ENCODE assay signal across 23 cellular contexts in the genomic region with DNA sequence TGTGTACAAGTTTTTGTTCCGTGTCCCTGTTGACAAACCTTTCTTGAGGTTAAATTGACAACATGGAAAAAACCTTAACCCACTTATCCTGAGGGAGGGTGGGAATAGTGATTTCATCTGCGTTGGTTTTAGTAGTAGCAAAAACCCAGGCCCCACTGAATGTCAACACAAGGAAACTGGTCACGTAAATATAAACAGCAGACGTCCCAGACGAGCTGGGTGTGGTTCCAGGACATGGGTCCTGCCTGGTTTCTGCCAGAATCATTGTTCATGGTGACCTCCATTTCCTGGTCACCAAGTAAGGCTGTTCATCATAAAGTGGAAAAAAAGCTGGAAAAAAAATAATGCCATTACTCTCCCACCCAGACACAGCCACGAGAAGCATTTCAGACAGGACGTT. TPM values are rescaled to one million over a fixed set of nuclear protein-coding genes. Genes with fewer than 3 reads are reported as not detected.
DNase-seq lines count a peak whose midpoint lies in the region; ATAC-seq and TF ChIP-seq lines count a peak whose summit lies in the region.
"Had no signal": no experiment of that assay in that cellular context is flagged by ENCODE, and none has a peak within 500 bp of the region (broad histone marks: within the 10 kb centered on the region; RNA-seq: fewer than 3 reads in every experiment).

No MANE protein-coding gene starts in this region.

- TF ChIP-seq EP300 in transverse colon (IDR thresholded peaks at IDR 0.05; ENCODE audit: low read depth) = no peak

- intact Hi-C loops in left ventricle myocardium superior (cut with micrococcal nuclease) (no loop called here), mucosa of descending colon (cut with DNase I, micrococcal nuclease) (no loop called here), transverse colon (cut with DNase I; ENCODE audit: low total_unique reads) (no loop called here)

- DNase-seq in dermis microvascular lymphatic vessel endothelial cell (ENCODE audit: low read depth in 2 of 2) (peak; percentile 87 to 95), left ventricle myocardium superior (no peak), mucosa of descending colon (peak in 1 of 3 donors; percentile 43), transverse colon (peak; percentile 28), 8988T (no peak)
- DNase-seq: activated CD4-positive, CD25-positive, alpha-beta regulatory T cell; activated CD8-positive, alpha-beta T cell treated with anti-CD3 and anti-CD28 coated beads, Interleukin-2, amount 10 ng/mL, durations not matched to agents 7 days and 5 days; activated naive CD4-positive, alpha-beta T cell treated with anti-CD3 and anti-CD28 coated beads, Interleukin-2, amount 10 ng/mL, durations not matched to agents 7 days and 5 days; activated T-cell treated with anti-CD3 and anti-CD28 coated beads, Interleukin-2, amount 50 U/mL, for 24 hours; aorta; DND-41; foreskin fibroblast; MG63; NCI-H1436; NCI-H2171 treated with DMSO at 0.1 percent for 48 hours; NCI-H82; SK-N-SH; stimulated activated CD4-positive, alpha-beta T cell treated with anti-CD3 and anti-CD28 coated beads, Interleukin-4, amount 100 ng/mL, for 4 hours; T1000 had no signal

- no peak for TF ChIP-seq CTCF in mucosa of descending colon (IDR thresholded peaks at IDR 0.05)
- TF ChIP-seq CTCF in transverse colon (IDR thresholded peaks at IDR 0.05) = no peak

- H3K4me3 ChIP-seq in mucosa of descending colon (no peak overlapping the region), transverse colon (no peak overlapping the region)
- H3K4me3 ChIP-seq: MG63 had no signal

- ATAC-seq in left ventricle myocardium superior (peak; percentile 48), mucosa of descending colon (peak; percentile 78), GM18907 (IDR thresholded peaks at IDR 0.05; ENCODE audit: unreplicated experiment) (no peak), GM19328 (IDR thresholded peaks at IDR 0.05; ENCODE audit: unreplicated experiment) (no peak)
- ATAC-seq: activated CD8-positive, alpha-beta T cell treated with anti-CD3 and anti-CD28 coated beads, Interleukin-2, amount 10 ng/mL, durations not matched to agents 7 days and 5 days; natural killer cell treated with Interleukin-12 subunit alpha and Interleukin-12 subunit beta and Interleukin-15 and Interleukin-18, amount 100 ng/mL, for 72 hours; Panc1 had no signal

- in situ Hi-C loops in transverse colon (cut with MboI; ENCODE audit: low pct_ligation_motif_present in 1 of 4, low pct_unique_long_range_greater_than_20kb in 1 of 4, low sequenced_read_pairs in 3 of 4) = no loop called here

- H3K36me3 ChIP-seq in mucosa of descending colon (ENCODE audit: low read depth) (no peaks in the 10 kb centered on the region), transverse colon (peaks cover 0 to 25% (median 7%) of the 10 kb centered on the region in 4 donors)

- H3K9me3 ChIP-seq in mucosa of descending colon = no peaks in the 10 kb centered on the region
- no peaks in the 10 kb centered on the region for H3K9me3 ChIP-seq in transverse colon
- H3K9me3 ChIP-seq: MG63, SK-N-SH had no signal

- TF ChIP-seq POLR2A in transverse colon (IDR thresholded peaks at IDR 0.05) = no peak

- H3K27me3 ChIP-seq in transverse colon = no peaks in the 10 kb centered on the region
- H3K27me3 ChIP-seq: MG63 had no signal

- H3K4me1 ChIP-seq in mucosa of descending colon (ENCODE audit: low read depth) (no peaks in the 10 kb centered on the region), transverse colon (peaks cover 0 to 10% (median 0%) of the 10 kb centered on the region in 4 donors)

- 57 to 58% methylated on average over 5 to 7 of the region's 7 CpGs for WGBS in transverse colon (ENCODE audit: low coverage in 1 of 2), 2 donors

- peak overlapping the region; percentile 30 to 45 (median 40) for H3K27ac ChIP-seq in transverse colon

RNA-seq across cellular contexts. Expression of a gene that starts 16.9 kb away (rescaled TPM):
- total RNA-seq in dermis microvascular lymphatic vessel endothelial cell (2.6 and 13.9 TPM in 2 replicates), left ventricle myocardium superior (0.30 TPM), mucosa of descending colon (1 to 10 TPM in 2 of 3 donors, under 1 TPM in 1; 0.38 to 2.0 (median 1.6) TPM), transverse colon (10 to 100 TPM in 2 of 4 donors, 1 to 10 TPM in 2; 2.2 to 22.7 (median 9.1) TPM)

RNA-seq across cellular contexts. Expression of a gene that starts 42.7 kb away (rescaled TPM):
- total RNA-seq in dermis microvascular lymphatic vessel endothelial cell (14.4 and 40.0 TPM in 2 replicates), left ventricle myocardium superior (26.0 TPM), mucosa of descending colon (10 to 100 TPM; 30.7 to 56.6 (median 38.9) TPM), transverse colon (100 to 1,000 TPM in 1 of 4 donors, 10 to 100 TPM in 3; 38.1 to 294 (median 66.5) TPM)

Comparison
In these comparisons a context has a peak if more than half of its experiments do, and no peak if none do; other contexts are left out.
1. DNase-seq: peak in dermis microvascular lymphatic vessel endothelial cell (2 of 2) and transverse colon (single experiment); none in left ventricle myocardium superior (single experiment) and 8988T (single experiment).
2. ATAC-seq: peak in left ventricle myocardium superior (single experiment) and mucosa of descending colon (single experiment); none in GM18907 (single experiment) and GM19328 (single experiment).